14 cellular contexts compared by ENCODE assay signal in genomic region chr1:21291964-21292363, GRCh38. TPM values are rescaled to one million over a fixed set of nuclear protein-coding genes. Genes with fewer than 3 reads are reported as not detected.
DNase-seq lines count a peak whose midpoint lies in the region; ATAC-seq and TF ChIP-seq lines count a peak whose summit lies in the region.
"Had no signal": no experiment of that assay in that cellular context is flagged by ENCODE, and none has a peak within 500 bp of the region (broad histone marks: within the 10 kb centered on the region; RNA-seq: fewer than 3 reads in every experiment).

No MANE protein-coding gene starts in this region.

- H3K4me2 ChIP-seq in OCI-LY3 (ENCODE audit: low read length), result peak overlapping the region; percentile 99

- H3K36me3 ChIP-seq in OCI-LY3 (replicated peaks; ENCODE audit: low read depth, low read length), result peaks cover 16% of the 10 kb centered on the region
- no peaks in the 10 kb centered on the region for H3K36me3 ChIP-seq in effector memory CD4-positive, alpha-beta T cell (ENCODE audit: control insufficient read depth, insufficient read depth, low read length)
- H3K36me3 ChIP-seq: Peyer's patch had no signal

- H3K9me3 Mint-ChIP-seq in activated naive CD4-positive, alpha-beta T cell treated with anti-CD3 and anti-CD28 coated beads for 36 hours, result no peaks in the 10 kb centered on the region
- H3K9me3 Mint-ChIP-seq in stimulated activated naive CD8-positive, alpha-beta T cell treated with anti-CD3 and anti-CD28 coated beads, Interleukin-15, amount 100 ng/mL, for 72 hours, result no peaks in the 10 kb centered on the region

- H3K27me3 Mint-ChIP-seq in activated naive CD4-positive, alpha-beta T cell treated with anti-CD3 and anti-CD28 coated beads for 36 hours (ENCODE audit: low read depth), result no peaks in the 10 kb centered on the region
- H3K27me3 Mint-ChIP-seq in stimulated activated naive CD8-positive, alpha-beta T cell treated with anti-CD3 and anti-CD28 coated beads, Interleukin-15, amount 100 ng/mL, for 72 hours, result no peaks in the 10 kb centered on the region

- no peak overlapping the region for H2AFZ ChIP-seq in OCI-LY3 (ENCODE audit: low read depth, low read length)
- H2AFZ ChIP-seq: parathyroid adenoma had no signal

- no peak for DNase-seq in activated naive CD4-positive, alpha-beta T cell treated with anti-CD3 and anti-CD28 coated beads for 36 hours
- DNase-seq in activated naive CD4-positive, alpha-beta T cell (lab: John Stamatoyannopoulos, UW), result no peak
- DNase-seq in effector memory CD4-positive, alpha-beta T cell, result no peak
- DNase-seq in stimulated activated naive CD8-positive, alpha-beta T cell treated with anti-CD3 and anti-CD28 coated beads, Interleukin-15, amount 100 ng/mL, for 72 hours, result no peak
- no peak for DNase-seq in NCI-H226
- DNase-seq: activated CD8-positive, alpha-beta memory T cell treated with anti-CD3 and anti-CD28 coated beads for 24 hours; anterior cingulate cortex; DND-41; NCI-H345; Peyer's patch had no signal

- H3K4me1 ChIP-seq in OCI-LY3 (ENCODE audit: low read length), result peaks cover 76% of the 10 kb centered on the region
- peaks cover 72% of the 10 kb centered on the region for H3K4me1 ChIP-seq in effector memory CD4-positive, alpha-beta T cell (ENCODE audit: control insufficient read depth, insufficient read depth, low read length, poor library complexity, severe bottlenecking)

- H3K9ac ChIP-seq in OCI-LY3 (ENCODE audit: low read length), result peak overlapping the region; percentile 100
- H3K9ac ChIP-seq: parathyroid adenoma had no signal

- H3K4me3 ChIP-seq in OCI-LY3 (ENCODE audit: low read length), result peak overlapping the region; percentile 86
- peak overlapping the region; percentile 67 for H3K4me3 ChIP-seq in effector memory CD4-positive, alpha-beta T cell (ENCODE audit: insufficient read depth, low read depth, low read length, poor library complexity, severe bottlenecking)

- CTCF ChIA-PET in activated naive CD4-positive, alpha-beta T cell treated with anti-CD3 and anti-CD28 coated beads for 36 hours (lab: Charles Lee), result interaction anchor here (0.6 to 5.7 kb wide), 10 partner anchors 9 to 91 kb away, joined by 3 to 41 read pairs (median 4); no protein-coding TSS in a partner anchor

- H3K36me3 Mint-ChIP-seq in activated naive CD4-positive, alpha-beta T cell treated with anti-CD3 and anti-CD28 coated beads for 36 hours (ENCODE audit: low read depth), result peaks cover 22% of the 10 kb centered on the region

- no peak for TF ChIP-seq CTCF in OCI-LY3 (IDR thresholded peaks at IDR 0.05; ENCODE audit: low read depth, low read length)

- intact Hi-C loops in activated naive CD4-positive, alpha-beta T cell treated with anti-CD3 and anti-CD28 coated beads for 36 hours (cut with micrococcal nuclease), result loop anchor here (2.0 to 10.0 kb wide), 2 partner anchors 505 to 1107 kb away; partner anchors contain the start of genes HP1BP3, PLA2G2C and UBXN10

- peak overlapping the region; percentile 100 for H3K27ac ChIP-seq in OCI-LY3 (ENCODE audit: low read length)
- peak overlapping the region; percentile 99 for H3K27ac ChIP-seq in effector memory CD4-positive, alpha-beta T cell (ENCODE audit: insufficient read depth, low read length, poor library complexity, severe bottlenecking)
- H3K27ac ChIP-seq: parathyroid adenoma had no signal

- ATAC-seq in stimulated activated naive CD8-positive, alpha-beta T cell treated with anti-CD3 and anti-CD28 coated beads, Interleukin-15, amount 100 ng/mL, for 72 hours, result no peak
- ATAC-seq in GM19324 (IDR thresholded peaks at IDR 0.05; ENCODE audit: low FRiP score, unreplicated experiment) (no peak), GM19023 (IDR thresholded peaks at IDR 0.05; ENCODE audit: unreplicated experiment) (no peak)

- no peaks in the 10 kb centered on the region for H4K20me1 ChIP-seq in OCI-LY3 (ENCODE audit: insufficient read depth, low read length)

- peaks cover 67% of the 10 kb centered on the region for H3K79me2 ChIP-seq in OCI-LY3 (ENCODE audit: low read length)

- H3K4me3 Mint-ChIP-seq in activated naive CD4-positive, alpha-beta T cell treated with anti-CD3 and anti-CD28 coated beads for 36 hours, result peak overlapping the region; percentile 67
- H3K4me3 Mint-ChIP-seq in stimulated activated naive CD8-positive, alpha-beta T cell treated with anti-CD3 and anti-CD28 coated beads, Interleukin-15, amount 100 ng/mL, for 72 hours, result peak overlapping the region; percentile 78 to 88

- H3K4me1 Mint-ChIP-seq in activated naive CD4-positive, alpha-beta T cell treated with anti-CD3 and anti-CD28 coated beads for 36 hours (ENCODE audit: low read depth), result peaks cover 82% of the 10 kb centered on the region
- H3K4me1 Mint-ChIP-seq in stimulated activated naive CD8-positive, alpha-beta T cell treated with anti-CD3 and anti-CD28 coated beads, Interleukin-15, amount 100 ng/mL, for 72 hours, result peaks cover 86% of the 10 kb centered on the region

- H3K27me3 ChIP-seq in OCI-LY3 (ENCODE audit: low read depth, low read length), result no peaks in the 10 kb centered on the region
- no peaks in the 10 kb centered on the region for H3K27me3 ChIP-seq in effector memory CD4-positive, alpha-beta T cell (replicated peaks; ENCODE audit: control insufficient read depth, insufficient read depth, low read length, poor library complexity, severe bottlenecking)
- H3K27me3 ChIP-seq: Peyer's patch had no signal

- peak overlapping the region; percentile 99 for H3K27ac Mint-ChIP-seq in activated naive CD4-positive, alpha-beta T cell treated with anti-CD3 and anti-CD28 coated beads for 36 hours
- peak overlapping the region in 1 of 2 donors; percentile 1 for H3K27ac Mint-ChIP-seq in stimulated activated naive CD8-positive, alpha-beta T cell treated with anti-CD3 and anti-CD28 coated beads, Interleukin-15, amount 100 ng/mL, for 72 hours

- no peaks in the 10 kb centered on the region for H3K9me3 ChIP-seq in OCI-LY3 (ENCODE audit: insufficient read depth, low read length)
- no peaks in the 10 kb centered on the region for H3K9me3 ChIP-seq in effector memory CD4-positive, alpha-beta T cell (ENCODE audit: control insufficient read depth, low read length)
- H3K9me3 ChIP-seq: Peyer's patch had no signal

RNA-seq across cellular contexts. Expression of gene ECE1, which starts 1.7 kb away (rescaled TPM):
- total RNA-seq in activated naive CD4-positive, alpha-beta T cell treated with anti-CD3 and anti-CD28 coated beads for 36 hours, result 100 to 1,000 TPM; 160 to 166 TPM
